Comparison of ENCODE assay signal across 8 cellular contexts in genomic region chr13:45339867-45340266, GRCh38. TPM values are rescaled to one million over a fixed set of nuclear protein-coding genes. Genes with fewer than 3 reads are reported as not detected.
DNase-seq lines count a peak whose midpoint lies in the region; ATAC-seq and TF ChIP-seq lines count a peak whose summit lies in the region.

No MANE protein-coding gene starts in this region.

- H2BK15ac ChIP-seq in mesendoderm (replicated peaks; ENCODE audit: low read depth) = no peak overlapping the region

- H3K36me3 ChIP-seq in mesendoderm (ENCODE audit: control insufficient read depth, insufficient read depth, low read length) (peaks cover 22% of the 10 kb centered on the region), tibial artery (peaks cover 56 to 59% (median 58%) of the 10 kb centered on the region in 3 donors)

- no peak overlapping the region for H3K4ac ChIP-seq in mesendoderm (ENCODE audit: low read depth, low read length)

- no peaks in the 10 kb centered on the region for H3K9me3 ChIP-seq in tibial artery

- in situ Hi-C loops in astrocyte of the spinal cord (cut with HindIII; ENCODE audit: low sequenced_read_pairs) = no loop called here

- H3K9ac ChIP-seq in mesendoderm (ENCODE audit: low read length) = peak overlapping the region; percentile 99

- no peak overlapping the region for H3K23ac ChIP-seq in mesendoderm (ENCODE audit: low read length)

- no peak overlapping the region for H2AK5ac ChIP-seq in mesendoderm (ENCODE audit: low read length)

- no peak overlapping the region for H4K8ac ChIP-seq in mesendoderm (ENCODE audit: low read depth, low read length)

- H3K4me1 ChIP-seq in mesendoderm (ENCODE audit: control insufficient read depth, low read depth, low read length) = peaks cover 5% of the 10 kb centered on the region
- H3K4me1 ChIP-seq in tibial artery = peaks cover 0 to 71% (median 47%) of the 10 kb centered on the region in 4 donors

- H2BK5ac ChIP-seq in mesendoderm (ENCODE audit: low read length) = no peak overlapping the region

- H3K56ac ChIP-seq in mesendoderm (ENCODE audit: low read length) = peak overlapping the region; percentile 99

- no peak overlapping the region for H3K18ac ChIP-seq in mesendoderm (ENCODE audit: low read length)

- peaks cover 43% of the 10 kb centered on the region for H3K79me2 ChIP-seq in mesendoderm (ENCODE audit: control insufficient read depth, insufficient read depth, low read length)

- peak overlapping the region; percentile 84 for H3K4me2 ChIP-seq in mesendoderm (ENCODE audit: low read length)

- ATAC-seq in HG02884 (IDR thresholded peaks at IDR 0.05; ENCODE audit: unreplicated experiment) = no peak

- intact Hi-C loops in tibial artery (cut with DNase I; ENCODE audit: low total_unique reads) = no loop called here

- peaks cover 11% of the 10 kb centered on the region for H3K79me1 ChIP-seq in mesendoderm (ENCODE audit: low read length)

- H3K27ac ChIP-seq in mesendoderm (ENCODE audit: low read depth, low read length) (no peak overlapping the region), tibial artery (peak overlapping the region; percentile 96 to 100)

- TF ChIP-seq CTCF in astrocyte of the spinal cord (IDR thresholded peaks at IDR 0.05; ENCODE audit: low read depth, low read length) (no peak), tibial artery (IDR thresholded peaks at IDR 0.05) (no peak)

- no peak overlapping the region for H4K5ac ChIP-seq in mesendoderm (ENCODE audit: low read length)

- H3K27me3 ChIP-seq in mesendoderm (ENCODE audit: insufficient read depth, low read length, poor library complexity) (no peaks in the 10 kb centered on the region), tibial artery (no peaks in the 10 kb centered on the region)

- H2BK120ac ChIP-seq in mesendoderm (ENCODE audit: low read depth, low read length) = no peak overlapping the region

- WGBS in mesendoderm (ENCODE audit: extremely low coverage, insufficient coverage, low lambda C conversion rate) = no CpG with 5 or more reads among the region's 11 CpGs

- H3K4me3 ChIP-seq in astrocyte of the spinal cord (ENCODE audit: low read depth, low read length) = peak overlapping the region; percentile 88
- peak overlapping the region; percentile 88 for H3K4me3 ChIP-seq in mesendoderm (ENCODE audit: low read length)
- H3K4me3 ChIP-seq in tibial artery = peak overlapping the region; percentile 62 to 99

- peak; percentile 67 for DNase-seq in activated CD8-positive, alpha-beta memory T cell treated with anti-CD3 and anti-CD28 coated beads for 24 hours
- DNase-seq in activated CD8-positive, alpha-beta memory T cell treated with anti-CD3 and anti-CD28 coated beads, Interleukin-2, amount 50 U/mL, for 4 hours = no peak
- DNase-seq in astrocyte of the spinal cord (ENCODE audit: low read depth, low spot score) (no peak), mesendoderm (no peak), tibial artery (no peak), NCI-H526 (lab: John Stamatoyannopoulos, UW) (no peak), OCI-M2 (lab: John Stamatoyannopoulos, UW; ENCODE audit: unreplicated experiment) (no peak)

RNA-seq across cellular contexts. Expression of gene TPT1, which starts 1.1 kb away (rescaled TPM):
- polyA plus RNA-seq in mesendoderm (2013, experiment 1 of 2) = 2,379 TPM
- polyA plus RNA-seq in mesendoderm (2013, experiment 2 of 2) = 2,407 TPM
